In the genomic region with DNA sequence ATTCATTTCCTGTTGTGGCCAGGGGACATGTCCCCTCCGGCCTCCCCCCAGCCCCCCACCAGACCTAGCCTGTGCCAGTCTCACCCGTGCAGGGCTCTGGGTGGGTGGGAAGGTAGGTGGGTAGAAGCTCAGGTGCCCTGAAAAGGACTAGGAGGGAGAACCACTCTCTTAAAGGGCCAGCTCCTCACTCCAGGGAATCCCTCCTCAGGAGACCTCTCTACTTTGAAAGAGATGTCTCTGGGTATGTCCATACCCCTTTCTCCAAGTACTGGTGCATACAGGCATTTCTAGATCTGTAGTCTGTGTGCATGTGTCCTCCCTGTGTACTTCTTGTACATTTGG, we compare ENCODE assay signal across 8 cellular contexts.
DNase-seq lines count a peak whose midpoint lies in the region; ATAC-seq, FAIRE-seq and TF ChIP-seq lines count a peak whose summit lies in the region.

No MANE protein-coding gene starts in this region.

- no peaks in the 10 kb centered on the region for H3K36me3 ChIP-seq in ascending aorta
- H3K36me3 ChIP-seq in keratinocyte (ENCODE audit: control insufficient read depth in 2 of 2, extremely low read depth in 1 of 2, insufficient read depth in 2 of 2, low read length in 2 of 2) = no peaks in the 10 kb centered on the region

- TF ChIP-seq CTCF in ascending aorta (IDR thresholded peaks at IDR 0.05) (no peak), keratinocyte (optimal IDR thresholded peaks at IDR 0.05 in 1 of 3, IDR thresholded peaks at IDR 0.05 in 1 of 3, conservative IDR thresholded peaks at IDR 0.05 in 1 of 3; ENCODE audit: extremely low read depth in 1 of 3, insufficient read depth in 2 of 3, low read length in 3 of 3) (no peak)

- H3K4me2 ChIP-seq in keratinocyte (ENCODE audit: control insufficient read depth, extremely low read depth, insufficient read depth, low read depth, low read length) = peak overlapping the region; percentile 100

- H3K27ac ChIP-seq in ascending aorta (peak overlapping the region; percentile 53 to 75), keratinocyte (ENCODE audit: control insufficient read depth, insufficient read depth, low read length) (no peak overlapping the region)

- H3K9me3 ChIP-seq in ascending aorta (no peaks in the 10 kb centered on the region), keratinocyte (ENCODE audit: control insufficient read depth, low read depth, low read length) (no peaks in the 10 kb centered on the region)

- no peak overlapping the region for H3K9ac ChIP-seq in keratinocyte (ENCODE audit: control insufficient read depth, extremely low read depth, insufficient read depth, low read length)

- intact Hi-C loops in ascending aorta (cut with DNase I) = loop anchor here (2.0 kb wide), 1 partner anchor 29 kb away; no protein-coding TSS in a partner anchor

- peak; percentile 40 for DNase-seq in NCI-H748 (lab: John Stamatoyannopoulos, UW; ENCODE audit: unreplicated experiment)
- DNase-seq in NCI-H748 treated with DMSO at 0.1 percent for 48 hours (lab: John Stamatoyannopoulos, UW) = no peak
- no peak for DNase-seq in ascending aorta (ENCODE audit: low spot score in 2 of 2)
- DNase-seq in keratinocyte (ENCODE audit: low read depth, low spot score) = no peak
- DNase-seq in superior temporal gyrus (ENCODE audit: extremely low spot score) = peak; percentile 39
- no peak for DNase-seq in GDM1 (lab: John Stamatoyannopoulos, UW)
- DNase-seq in NCI-H1092 (lab: John Stamatoyannopoulos, UW) = no peak

- H3K79me2 ChIP-seq in keratinocyte (ENCODE audit: control insufficient read depth, insufficient read depth, low read length) = no peaks in the 10 kb centered on the region

- no peak for FAIRE-seq in keratinocyte (lab: Jason Lieb, UNC)

- dilution Hi-C loops in keratinocyte (cut with MboI; ENCODE audit: extremely low pct_ligation_motif_present, low sequenced_read_pairs) = no loop called here

- H2AFZ ChIP-seq in keratinocyte (ENCODE audit: control insufficient read depth, low read length) = no peak overlapping the region

- no peaks in the 10 kb centered on the region for H4K20me1 ChIP-seq in keratinocyte (ENCODE audit: control insufficient read depth, extremely low read depth, insufficient read depth, low read length)

- peaks cover 5 to 24% of the 10 kb centered on the region in 2 donors for H3K4me1 ChIP-seq in ascending aorta
- peaks cover 28% of the 10 kb centered on the region for H3K4me1 ChIP-seq in keratinocyte (ENCODE audit: control insufficient read depth, extremely low read depth, insufficient read depth, low read length)

- no peaks in the 10 kb centered on the region for H3K27me3 ChIP-seq in ascending aorta
- H3K27me3 ChIP-seq in keratinocyte (ENCODE audit: control insufficient read depth, extremely low read depth, insufficient read depth, low read length) = no peaks in the 10 kb centered on the region

- H3K4me3 ChIP-seq in ascending aorta = peak overlapping the region; percentile 76 to 82
- peak overlapping the region in 2 of 3 experiments; percentile 50 to 84 for H3K4me3 ChIP-seq in keratinocyte (ENCODE audit: control insufficient read depth in 2 of 3, extremely low read depth in 1 of 3, insufficient read depth in 2 of 3, low read depth in 1 of 3, low read length in 3 of 3)

- no peaks in the 10 kb centered on the region for H3K9me1 ChIP-seq in keratinocyte (ENCODE audit: control insufficient read depth, extremely low read depth, insufficient read depth, low read length)

- ATAC-seq in HG02642 (IDR thresholded peaks at IDR 0.05; ENCODE audit: poor library complexity, unreplicated experiment) = no peak

Comparison
In these comparisons a context has a peak if more than half of its experiments do, and no peak if none do; other contexts are left out.
1. DNase-seq: peak in NCI-H748 (single experiment) and superior temporal gyrus (single experiment); none in NCI-H748 treated with DMSO at 0.1 percent for 48 hours (single experiment), ascending aorta (0 of 2), keratinocyte (single experiment), GDM1 (single experiment) and NCI-H1092 (single experiment).